22 cellular contexts compared by ENCODE assay signal in the genomic region with DNA sequence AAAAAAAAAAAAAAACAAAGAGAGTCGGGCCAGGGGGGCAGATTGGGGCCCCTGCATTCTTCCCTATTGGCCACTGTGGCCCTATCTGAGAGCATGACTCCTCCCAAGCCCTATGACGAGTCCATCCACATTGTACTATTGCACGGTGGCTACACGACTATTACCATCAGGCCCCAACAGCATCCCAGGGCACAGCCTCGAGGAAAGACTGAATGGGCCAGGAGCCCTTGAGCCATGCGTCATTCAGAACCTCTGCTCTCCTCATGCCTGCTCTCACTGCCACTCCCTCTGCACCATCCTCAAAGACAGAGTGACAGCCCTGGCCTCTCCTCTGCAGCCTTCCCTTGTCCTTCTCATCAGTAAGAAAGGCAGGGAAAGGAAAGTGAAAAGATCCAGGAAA. TPM values are rescaled to one million over a fixed set of nuclear protein-coding genes. Genes with fewer than 3 reads are reported as not detected.
A peak's percentile ranks its signal among the peaks of the same experiment; 100 is the strongest.
DNase-seq lines count a peak whose midpoint lies in the region; ATAC-seq, FAIRE-seq and TF ChIP-seq lines count a peak whose summit lies in the region.
"Had no signal": no experiment of that assay in that cellular context is flagged by ENCODE, and none has a peak within 500 bp of the region (broad histone marks: within the 10 kb centered on the region; RNA-seq: fewer than 3 reads in every experiment).

No MANE protein-coding gene starts in this region.

- no peaks in the 10 kb centered on the region for H4K20me1 ChIP-seq in GM23248 (ENCODE audit: insufficient read depth)
- H4K20me1 ChIP-seq in HepG2 (ENCODE audit: insufficient read depth, low read length): no peaks in the 10 kb centered on the region

- TF ChIP-seq POLR2A in spleen (IDR thresholded peaks at IDR 0.05) (no peak), HepG2 (IDR thresholded peaks at IDR 0.05; ENCODE audit: insufficient read depth in 1 of 2, low read depth in 2 of 2, low read length in 2 of 2) (no peak)

- intact Hi-C loops in kidney (cut with DNase I): no loop called here
- intact Hi-C loops in spleen (cut with DNase I; ENCODE audit: low total_unique reads): no loop called here
- intact Hi-C loops in HepG2 (cut with micrococcal nuclease; ENCODE audit: unreplicated experiment): no loop called here

- no peaks in the 10 kb centered on the region for H3F3A ChIP-seq in GM23248 (ENCODE audit: insufficient read depth)

- ATAC-seq in HepG2: no peak

- in situ Hi-C loops in GM23248 (cut with MboI): no loop called here
- in situ Hi-C loops in HepG2 (cut with HindIII; ENCODE audit: extremely low pct_ligation_motif_present, low pct_unique_long_range_greater_than_20kb): no loop called here

- 76 to 86% (median 84%) methylated on average over 6 of the region's 6 CpGs for WGBS in spleen, 5 donors
- WGBS in GM23248 (ENCODE audit: low coverage in 1 of 2, low lambda C conversion rate in 2 of 2, missing lambda C conversion rate in 2 of 2), 2 experiments: 52 to 59% methylated on average over 6 of the region's 6 CpGs
- 88% methylated on average over 4 of the region's 6 CpGs for WGBS in HepG2 (ENCODE audit: low lambda C conversion rate)

- FAIRE-seq in kidney (lab: Jason Lieb, UNC) (no peak), HepG2 (lab: Jason Lieb, UNC) (no peak)
- FAIRE-seq: GM12891, GM19239, H1 had no signal

- H3K27me3 ChIP-seq in spleen (replicated peaks in 1 of 7) (peaks cover 0 to 9% (median 0%) of the 10 kb centered on the region in 7 donors), GM23248 (replicated peaks; ENCODE audit: insufficient read depth) (no peaks in the 10 kb centered on the region), HepG2 (ENCODE audit: control insufficient read depth in 1 of 2, insufficient read depth in 2 of 2, low read length in 2 of 2) (no peaks in the 10 kb centered on the region)

- no peak overlapping the region for H3K4me2 ChIP-seq in GM23248 (ENCODE audit: unreplicated experiment)
- no peak overlapping the region for H3K4me2 ChIP-seq in HepG2 (ENCODE audit: low read depth, low read length)
- H3K4me2 ChIP-seq: PC-9 had no signal

- H2AFZ ChIP-seq in GM23248 (no peak overlapping the region), HepG2 (ENCODE audit: low read length) (no peak overlapping the region)
- H2AFZ ChIP-seq: PC-9 had no signal

- no peak overlapping the region for H3K4me3 ChIP-seq in kidney (ENCODE audit: low read length in 2 of 2)
- no peak overlapping the region for H3K4me3 ChIP-seq in spleen
- no peak overlapping the region for H3K4me3 ChIP-seq in GM23248
- no peak overlapping the region for H3K4me3 ChIP-seq in HepG2 (replicated peaks in 1 of 3; ENCODE audit: insufficient read depth in 1 of 3, low read depth in 2 of 3, low read length in 3 of 3)
- H3K4me3 ChIP-seq: PC-9 had no signal

- no peaks in the 10 kb centered on the region for H3K9me2 ChIP-seq in GM23248 (ENCODE audit: insufficient read depth)

- no peaks in the 10 kb centered on the region for H3K79me2 ChIP-seq in GM23248 (ENCODE audit: insufficient read depth)
- no peaks in the 10 kb centered on the region for H3K79me2 ChIP-seq in HepG2 (ENCODE audit: insufficient read depth, low read length)

- TF ChIP-seq CTCF in kidney (IDR thresholded peaks at IDR 0.05; ENCODE audit: borderline replicate concordance, extremely low read depth, insufficient read depth) (no peak), spleen (IDR thresholded peaks at IDR 0.05 in 8 of 11, conservative IDR thresholded peaks at IDR 0.05 in 3 of 11) (no peak), HepG2 (CRISPR knock-in tag; IDR thresholded peaks at IDR 0.05) (no peak)

- H3K9ac ChIP-seq in kidney (ENCODE audit: low read length in 2 of 2) (no peak overlapping the region), GM23248 (no peak overlapping the region), HepG2 (ENCODE audit: insufficient read depth, low read depth, low read length) (no peak overlapping the region)

- no peak for TF ChIP-seq RAD21 in HepG2 (CRISPR knock-in tag; IDR thresholded peaks at IDR 0.05)

- peak; percentile 16 for DNase-seq in activated effector memory CD4-positive, alpha-beta T cell treated with anti-CD3 and anti-CD28 coated beads, Interleukin-2, amount 50 U/mL, for 16 hours
- DNase-seq in activated effector memory CD4-positive, alpha-beta T cell treated with Interleukin-2 at 50 U/mL for 16 hours: no peak
- DNase-seq in kidney (peak; percentile 10), spleen (peak; percentile 47), DMS53 (lab: John Stamatoyannopoulos, UW) (no peak), GM23248 (no peak), H4 (ENCODE audit: low spot score) (no peak), HepG2 (ENCODE audit: low spot score) (no peak)
- DNase-seq: Calu3; CD4-positive, CD25-positive, alpha-beta regulatory T cell; DMS79; KG1; NCI-H1092 treated with DMSO at 0.1 percent for 48 hours; NCI-H187; NCI-H446; PC-9 had no signal

- no peak overlapping the region for H3K27ac ChIP-seq in kidney (ENCODE audit: low read depth in 2 of 2, low read length in 2 of 2)
- H3K27ac ChIP-seq in spleen: no peak overlapping the region
- no peak overlapping the region for H3K27ac ChIP-seq in GM23248
- no peak overlapping the region for H3K27ac ChIP-seq in HepG2 (ENCODE audit: extremely low read length, insufficient read depth, low read length)
- H3K27ac ChIP-seq: PC-9 had no signal

- no TSS peak for BruUV-seq in HepG2 (replicated peaks; lab: Mats Ljungman, UMichigan)

- CTCF ChIA-PET in HepG2 (lab: Yijun Ruan, JAX; ENCODE audit: low intra/inter-chr PET ratio, low total read pairs): no interaction called here

- peaks cover 5 to 13% of the 10 kb centered on the region in 2 donors for H3K36me3 ChIP-seq in kidney (ENCODE audit: control insufficient read depth in 1 of 2, insufficient read depth in 2 of 2, low read length in 2 of 2)
- no peaks in the 10 kb centered on the region for H3K36me3 ChIP-seq in spleen
- no peaks in the 10 kb centered on the region for H3K36me3 ChIP-seq in GM23248 (ENCODE audit: low read depth)
- peaks cover 40 to 90% of the 10 kb centered on the region in 2 experiments for H3K36me3 ChIP-seq in HepG2 (replicated peaks in 1 of 2; ENCODE audit: control insufficient read depth in 1 of 2, insufficient read depth in 2 of 2, low read length in 2 of 2)

- POLR2A ChIA-PET in HepG2 (lab: Yijun Ruan, JAX): interaction anchor here (0.7 kb wide), 1 partner anchor 195 kb away, joined by 3 read pairs; no protein-coding TSS in a partner anchor

- no peak for TF ChIP-seq EP300 in HepG2 (IDR thresholded peaks at IDR 0.05; ENCODE audit: low read depth in 2 of 2, low read length in 2 of 2)
- TF ChIP-seq EP300 in HepG2 (CRISPR knock-in tag; IDR thresholded peaks at IDR 0.05; ENCODE audit: borderline replicate concordance): no peak

- H3K9me3 ChIP-seq in kidney (ENCODE audit: control insufficient read depth in 1 of 2, low read length in 2 of 2): no peaks in the 10 kb centered on the region
- no peaks in the 10 kb centered on the region for H3K9me3 ChIP-seq in spleen
- no peaks in the 10 kb centered on the region for H3K9me3 ChIP-seq in GM23248 (ENCODE audit: low read depth)
- H3K9me3 ChIP-seq in HepG2 (ENCODE audit: low read length): no peaks in the 10 kb centered on the region

- H3K4me1 ChIP-seq in kidney (ENCODE audit: control insufficient read depth in 1 of 2, insufficient read depth in 1 of 2, low read depth in 1 of 2, low read length in 2 of 2): peaks cover 0 to 6% of the 10 kb centered on the region in 2 donors
- H3K4me1 ChIP-seq in spleen: peaks cover 3 to 13% (median 10%) of the 10 kb centered on the region in 6 donors
- H3K4me1 ChIP-seq in GM23248 (ENCODE audit: insufficient read depth): no peaks in the 10 kb centered on the region
- H3K4me1 ChIP-seq in HepG2 (ENCODE audit: insufficient read depth, low read length): peaks cover 13% of the 10 kb centered on the region

RNA-seq across cellular contexts. Expression of gene ORM1, which starts 20.2 kb away (rescaled TPM):
- total RNA-seq in kidney (not detected), spleen (10 to 100 TPM in 2 of 7 donors, 1 to 10 TPM in 4, under 1 TPM in 1; 0.95 to 13.6 (median 6.2) TPM), HepG2 (2016; rRNA removed; fragmentation: Illumina TruSeq; extraction: Trizol) (327 and 699 TPM in 2 replicates)
- polyA plus RNA-seq in kidney (ENCODE audit: insufficient read depth, low read depth, low replicate concordance) (0.73 TPM), spleen (1 to 10 TPM in 2 of 3 donors, under 1 TPM in 1; 0.99 to 2.0 (median 1.7) TPM), GM23248 (2016; fragmentation: Nextera tagmentation; extraction: Ambion mirVana) (not detected in 2 replicates), HepG2 (2011; rRNA removed) (1,180 and 1,355 TPM in 2 replicates)
- total RNA-seq in GM23248 (2014; rRNA removed; shearing (Covaris generic)): not detected in 2 replicates
- total RNA-seq in H4 (2014; rRNA removed; shearing (Covaris generic)): 0.33 TPM in 1 of 2 replicates, not detected in the other
- 148 and 154 TPM in 2 replicates for total RNA-seq in HepG2 (2016; cell fraction: cytosol; rRNA removed; fragmentation: Illumina TruSeq; extraction: Trizol; ENCODE audit: low read depth)
- 343 and 706 TPM in 2 replicates for total RNA-seq in HepG2 (2016; cell fraction: insoluble cytoplasmic fraction; rRNA removed; fragmentation: Illumina TruSeq; extraction: Trizol)
- 103 and 109 TPM in 2 replicates for total RNA-seq in HepG2 (2016; cell fraction: membrane; rRNA removed; fragmentation: Illumina TruSeq; extraction: Trizol)
- total RNA-seq in HepG2 (2016; cell fraction: nucleus; rRNA removed; fragmentation: Illumina TruSeq; extraction: Trizol): 507 and 557 TPM in 2 replicates
- polyA plus RNA-seq in HepG2 (2011; cell fraction: cytosol; rRNA removed): 1,385 and 1,736 TPM in 2 replicates
- polyA plus RNA-seq in HepG2 (2011; cell fraction: nucleus; rRNA removed): 375 and 530 TPM in 2 replicates
- polyA plus RNA-seq in HepG2 (2012): 373 and 660 TPM in 2 replicates
- 188 and 210 TPM in 2 replicates for polyA plus RNA-seq in HepG2 (2016; cell fraction: cytosol; fragmentation: Illumina TruSeq; extraction: Trizol; ENCODE audit: low read depth)
- polyA plus RNA-seq in HepG2 (2016; cell fraction: insoluble cytoplasmic fraction; fragmentation: Illumina TruSeq; extraction: Trizol; ENCODE audit: low read depth): 388 and 407 TPM in 2 replicates
- polyA plus RNA-seq in HepG2 (2016; cell fraction: membrane; fragmentation: Illumina TruSeq; extraction: Trizol; ENCODE audit: low read depth): 103 and 105 TPM in 2 replicates
- 956 and 1,026 TPM in 2 replicates for polyA plus RNA-seq in HepG2 (2016; cell fraction: nucleus; fragmentation: Illumina TruSeq; extraction: Trizol; ENCODE audit: insufficient read depth, low read depth)
- polyA minus RNA-seq in HepG2 (2011; rRNA and poly(A)+ RNA removed; ENCODE audit: low replicate concordance): 0.30 and 495 TPM in 2 replicates
- 195 and 257 TPM in 2 replicates for polyA minus RNA-seq in HepG2 (2011; cell fraction: cytosol; rRNA and poly(A)+ RNA removed)
- polyA minus RNA-seq in HepG2 (2011; cell fraction: nucleus; rRNA and poly(A)+ RNA removed): 78.8 and 152 TPM in 2 replicates
- total RNA-seq: A673; Calu3; CD4-positive, CD25-positive, alpha-beta regulatory T cell; G401; H1; PC-9 had no signal
- polyA plus RNA-seq: CD4-positive, CD25-positive, alpha-beta regulatory T cell had no signal

RNA-seq across cellular contexts. Expression of gene ORM2, which starts 26.9 kb away (rescaled TPM):
- total RNA-seq in kidney (not detected), spleen (under 1 TPM in 2 of 7 donors, not detected in 5; 0.57 to 0.93 TPM), HepG2 (2016; rRNA removed; fragmentation: Illumina TruSeq; extraction: Trizol) (283 and 565 TPM in 2 replicates)
- polyA plus RNA-seq in kidney (ENCODE audit: insufficient read depth, low read depth, low replicate concordance) (not detected), spleen (under 1 TPM in 2 of 3 donors, not detected in 1; 0.13 to 0.18 TPM), GM23248 (2016; fragmentation: Nextera tagmentation; extraction: Ambion mirVana) (not detected in 2 replicates), HepG2 (2011; rRNA removed) (824 and 855 TPM in 2 replicates)
- total RNA-seq in GM23248 (2014; rRNA removed; shearing (Covaris generic)): not detected in 2 replicates
- 0.19 TPM in 1 of 2 replicates, not detected in the other for total RNA-seq in H4 (2014; rRNA removed; shearing (Covaris generic))
- 120 and 126 TPM in 2 replicates for total RNA-seq in HepG2 (2016; cell fraction: cytosol; rRNA removed; fragmentation: Illumina TruSeq; extraction: Trizol; ENCODE audit: low read depth)
- 282 and 590 TPM in 2 replicates for total RNA-seq in HepG2 (2016; cell fraction: insoluble cytoplasmic fraction; rRNA removed; fragmentation: Illumina TruSeq; extraction: Trizol)
- 75.1 and 75.6 TPM in 2 replicates for total RNA-seq in HepG2 (2016; cell fraction: membrane; rRNA removed; fragmentation: Illumina TruSeq; extraction: Trizol)
- 420 and 454 TPM in 2 replicates for total RNA-seq in HepG2 (2016; cell fraction: nucleus; rRNA removed; fragmentation: Illumina TruSeq; extraction: Trizol)
- polyA plus RNA-seq in HepG2 (2011; cell fraction: cytosol; rRNA removed): 632 and 711 TPM in 2 replicates
- polyA plus RNA-seq in HepG2 (2011; cell fraction: nucleus; rRNA removed): 207 and 253 TPM in 2 replicates
- 237 and 362 TPM in 2 replicates for polyA plus RNA-seq in HepG2 (2012)
- 125 and 138 TPM in 2 replicates for polyA plus RNA-seq in HepG2 (2016; cell fraction: cytosol; fragmentation: Illumina TruSeq; extraction: Trizol; ENCODE audit: low read depth)
- 293 and 314 TPM in 2 replicates for polyA plus RNA-seq in HepG2 (2016; cell fraction: insoluble cytoplasmic fraction; fragmentation: Illumina TruSeq; extraction: Trizol; ENCODE audit: low read depth)
- 75.7 and 76.3 TPM in 2 replicates for polyA plus RNA-seq in HepG2 (2016; cell fraction: membrane; fragmentation: Illumina TruSeq; extraction: Trizol; ENCODE audit: low read depth)
- polyA plus RNA-seq in HepG2 (2016; cell fraction: nucleus; fragmentation: Illumina TruSeq; extraction: Trizol; ENCODE audit: insufficient read depth, low read depth): 731 and 821 TPM in 2 replicates
- 257 TPM in 1 of 2 replicates, not detected in the other for polyA minus RNA-seq in HepG2 (2011; rRNA and poly(A)+ RNA removed; ENCODE audit: low replicate concordance)
- polyA minus RNA-seq in HepG2 (2011; cell fraction: cytosol; rRNA and poly(A)+ RNA removed): 147 and 150 TPM in 2 replicates
- 41.2 and 60.7 TPM in 2 replicates for polyA minus RNA-seq in HepG2 (2011; cell fraction: nucleus; rRNA and poly(A)+ RNA removed)
- total RNA-seq: A673; Calu3; CD4-positive, CD25-positive, alpha-beta regulatory T cell; G401; H1; M059J; PC-9 had no signal
- polyA plus RNA-seq: CD4-positive, CD25-positive, alpha-beta regulatory T cell had no signal

Comparison
In these comparisons a context has a peak if more than half of its experiments do, and no peak if none do; other contexts are left out.
1. DNase-seq: peak in activated effector memory CD4-positive, alpha-beta T cell treated with anti-CD3 and anti-CD28 coated beads, Interleukin-2, amount 50 U/mL, for 16 hours (single experiment), kidney (single experiment) and spleen (single experiment); none in activated effector memory CD4-positive, alpha-beta T cell treated with Interleukin-2 at 50 U/mL for 16 hours (single experiment), DMS53 (single experiment), GM23248 (single experiment), H4 (single experiment) and HepG2 (single experiment).
2. RNA of gene ORM1, which starts 20.2 kb away (total RNA-seq): 103 to 706 TPM in HepG2; 0.95 to 13.6 TPM in spleen, 0.33 TPM in H4, not detected in kidney (single experiment) and not detected in GM23248; every median in the first group is over 4 times any median in the second.
3. RNA of gene ORM2, which starts 26.9 kb away (total RNA-seq): 75.1 to 590 TPM in HepG2; 0.57 to 0.93 TPM in spleen, 0.19 TPM in H4, not detected in kidney (single experiment) and not detected in GM23248; every median in the first group is over 10 times any median in the second.